ENCODE assay signal across 12 cellular contexts in the genomic region with DNA sequence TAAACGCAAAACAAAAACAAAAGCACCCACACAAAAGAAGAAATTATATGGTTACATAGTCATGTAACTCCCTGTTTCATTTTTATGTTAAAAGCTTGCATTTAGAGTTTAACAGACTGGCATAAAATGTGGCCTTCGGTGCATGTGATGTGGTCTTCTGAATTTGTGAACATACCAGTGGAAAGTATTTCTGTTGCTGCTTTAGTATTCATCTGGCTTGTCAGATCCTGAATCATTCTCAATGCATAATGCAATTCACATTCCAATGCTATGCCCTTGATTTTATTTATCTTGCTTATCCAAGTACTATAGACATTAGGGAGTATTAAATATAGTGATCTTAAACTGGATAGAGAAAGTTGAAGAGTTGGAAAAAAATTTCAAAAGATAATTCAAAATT.
DNase-seq lines count a peak whose midpoint lies in the region; ATAC-seq and TF ChIP-seq lines count a peak whose summit lies in the region.
"Had no signal": no experiment of that assay in that cellular context is flagged by ENCODE, and none has a peak within 500 bp of the region (broad histone marks: within the 10 kb centered on the region; RNA-seq: fewer than 3 reads in every experiment).

No MANE protein-coding gene starts in this region.

- no peaks in the 10 kb centered on the region for H3K27me3 ChIP-seq in brain microvascular endothelial cell (replicated peaks)
- H3K27me3 ChIP-seq in tibial artery = no peaks in the 10 kb centered on the region
- no peaks in the 10 kb centered on the region for H3K27me3 ChIP-seq in testis
- H3K27me3 ChIP-seq in MG63 = no peaks in the 10 kb centered on the region
- H3K27me3 ChIP-seq: SJCRH30 had no signal

- no peaks in the 10 kb centered on the region for H3K9me3 ChIP-seq in tibial artery
- H3K9me3 ChIP-seq in testis = no peaks in the 10 kb centered on the region
- H3K9me3 ChIP-seq in MG63 = no peaks in the 10 kb centered on the region

- H3K4me1 ChIP-seq in tibial artery (peaks cover 0 to 40% (median 17%) of the 10 kb centered on the region in 4 donors), testis (peaks cover 5% of the 10 kb centered on the region)

- H3K36me3 ChIP-seq in brain microvascular endothelial cell (replicated peaks) (no peaks in the 10 kb centered on the region), tibial artery (no peaks in the 10 kb centered on the region), testis (ENCODE audit: low read depth, missing control alignments) (no peaks in the 10 kb centered on the region), MG63 (no peaks in the 10 kb centered on the region)
- H3K36me3 ChIP-seq: SJCRH30 had no signal

- intact Hi-C loops in tibial artery (cut with DNase I; ENCODE audit: low total_unique reads) = no loop called here
- intact Hi-C loops in testis (cut with DNase I; ENCODE audit: low total_unique reads) = no loop called here

- 79 to 92% methylated on average over 2 of the region's 2 CpGs for WGBS in testis, 2 donors

- DNase-seq in HT1080 (ENCODE audit: low read depth) (peak; percentile 37), brain microvascular endothelial cell (peak; percentile 46), globus pallidus (ENCODE audit: low spot score) (peak; percentile 29), tibial artery (no peak), testis (no peak), MG63 (no peak)
- DNase-seq: activated B cell treated with CpG ODN at 0.5 μM for 24 hours, cerebellar nuclear complex, DMS53, NCI-H510A treated with DMSO at 0.1 percent for 48 hours had no signal

- no peak for ATAC-seq in HG03196 (IDR thresholded peaks at IDR 0.05; ENCODE audit: unreplicated experiment)

- in situ Hi-C loops in brain microvascular endothelial cell (cut with HindIII; ENCODE audit: low pct_ligation_motif_present, low sequenced_read_pairs) = no loop called here

- no peak overlapping the region for H3K27ac ChIP-seq in brain microvascular endothelial cell
- H3K27ac ChIP-seq in tibial artery = peak overlapping the region; percentile 73 to 80
- no peak overlapping the region for H3K27ac ChIP-seq in testis

- TF ChIP-seq POLR2A in testis (IDR thresholded peaks at IDR 0.05) = no peak

- H3K4me3 ChIP-seq in brain microvascular endothelial cell (ENCODE audit: low read depth, low read length) (no peak overlapping the region), tibial artery (no peak overlapping the region), testis (no peak overlapping the region), MG63 (no peak overlapping the region)
- H3K4me3 ChIP-seq: SJCRH30 had no signal

- TF ChIP-seq CTCF in brain microvascular endothelial cell (IDR thresholded peaks at IDR 0.05; ENCODE audit: low read depth, low read length, missing control alignments) (no peak), tibial artery (IDR thresholded peaks at IDR 0.05) (no peak), testis (IDR thresholded peaks at IDR 0.05) (no peak)

Comparison
In these comparisons a context has a peak if more than half of its experiments do, and no peak if none do; other contexts are left out.
1. DNase-seq: peak in HT1080 (single experiment), brain microvascular endothelial cell (single experiment) and globus pallidus (single experiment); none in tibial artery (0 of 2), testis (single experiment) and MG63 (single experiment).
2. H3K27ac ChIP-seq: peak in tibial artery (2 of 2); none in brain microvascular endothelial cell (single experiment) and testis (0 of 2).